Comparison of ENCODE assay signal across 17 cellular contexts in the genomic region with DNA sequence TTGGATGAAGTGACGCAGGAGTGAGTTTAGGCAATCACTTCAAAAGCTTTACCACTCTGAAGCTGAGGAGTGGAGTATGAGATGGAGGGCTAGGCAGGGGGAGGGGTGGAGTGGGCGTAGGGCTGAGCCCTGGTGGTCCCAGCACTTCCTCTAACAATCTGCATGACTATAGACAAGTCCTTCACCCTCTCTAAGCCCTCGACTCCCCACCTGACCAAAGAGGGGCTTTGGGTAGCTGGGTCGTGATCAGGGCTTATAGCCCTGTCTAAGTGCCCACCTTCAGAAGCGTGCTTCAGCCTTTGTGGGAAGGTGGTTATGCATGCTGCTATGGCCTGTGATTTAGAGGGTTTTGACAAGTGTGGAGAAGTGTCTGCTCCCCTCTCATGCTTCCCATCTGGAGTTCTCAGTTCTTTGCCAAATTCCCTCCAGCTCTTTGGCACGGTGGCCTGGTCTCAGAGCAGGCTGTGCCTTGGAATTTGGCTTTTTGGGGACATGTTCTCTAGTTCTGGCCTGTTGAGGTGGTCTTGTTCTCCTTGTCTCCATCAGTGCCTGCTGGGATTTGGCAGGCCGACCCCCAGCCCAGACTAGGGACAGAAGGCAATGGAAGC. TPM values are rescaled to one million over a fixed set of nuclear protein-coding genes. Genes with fewer than 3 reads are reported as not detected.
DNase-seq lines count a peak whose midpoint lies in the region; ATAC-seq and TF ChIP-seq lines count a peak whose summit lies in the region.
"Had no signal": no experiment of that assay in that cellular context is flagged by ENCODE, and none has a peak within 500 bp of the region (broad histone marks: within the 10 kb centered on the region; RNA-seq: fewer than 3 reads in every experiment).

No MANE protein-coding gene starts in this region.

- no peak overlapping the region for H2BK120ac ChIP-seq in mesenchymal stem cell (ENCODE audit: low read depth, low read length)

- no peak overlapping the region for H3K27ac Mint-ChIP-seq in natural killer cell treated with Interleukin-12 subunit alpha and Interleukin-12 subunit beta and Interleukin-15 and Interleukin-18, amount 100 ng/mL, for 72 hours
- H3K27ac Mint-ChIP-seq in natural killer cell (no peak overlapping the region), WTC11 (no peak overlapping the region)

- no peak overlapping the region for H3K4me2 ChIP-seq in mesenchymal stem cell (ENCODE audit: low read length, poor library complexity, severe bottlenecking)
- H3K4me2 ChIP-seq: A549 had no signal

- H4K8ac ChIP-seq in mesenchymal stem cell (ENCODE audit: low read length): no peak overlapping the region

- peak overlapping the region; percentile 55 for H4K91ac ChIP-seq in mesenchymal stem cell (ENCODE audit: low read length)

- H3K27me3 Mint-ChIP-seq in natural killer cell treated with Interleukin-12 subunit alpha and Interleukin-12 subunit beta and Interleukin-15 and Interleukin-18, amount 100 ng/mL, for 72 hours: peaks cover 0 to 2% of the 10 kb centered on the region in 2 donors
- H3K27me3 Mint-ChIP-seq in natural killer cell (ENCODE audit: low read depth in 2 of 2) (no peaks in the 10 kb centered on the region), WTC11 (ENCODE audit: low read depth) (no peaks in the 10 kb centered on the region)

- intact Hi-C loops in natural killer cell (cut with micrococcal nuclease): no loop called here

- no peak overlapping the region for H3K14ac ChIP-seq in mesenchymal stem cell (ENCODE audit: low read length in 2 of 2)

- no peak overlapping the region for H2BK15ac ChIP-seq in mesenchymal stem cell (ENCODE audit: low read depth, poor library complexity, severe bottlenecking)

- H3K9ac ChIP-seq in mesenchymal stem cell (ENCODE audit: low read length): no peak overlapping the region

- 97% methylated on average over 5 of the region's 7 CpGs for WGBS in mesenchymal stem cell

- no peaks in the 10 kb centered on the region for H3K36me3 ChIP-seq in mesenchymal stem cell (ENCODE audit: control insufficient read depth in 1 of 2, insufficient read depth in 2 of 2, low read depth in 1 of 2, low read length in 2 of 2)
- H3K36me3 ChIP-seq: MG63, Peyer's patch had no signal

- no peaks in the 10 kb centered on the region for H3K9me3 ChIP-seq in mesenchymal stem cell (ENCODE audit: control insufficient read depth, low read length)
- H3K9me3 ChIP-seq: A549, MG63, Peyer's patch had no signal

- no peak overlapping the region for H3K4me3 ChIP-seq in mesenchymal stem cell (ENCODE audit: insufficient read depth in 1 of 2, low read depth in 1 of 2, low read length in 2 of 2)
- H3K4me3 ChIP-seq: A549, MG63, Peyer's patch had no signal

- TF ChIP-seq CTCF in natural killer cell (IDR thresholded peaks at IDR 0.05): no peak
- TF ChIP-seq CTCF in WTC11 (IDR thresholded peaks at IDR 0.05): no peak

- H3K27ac ChIP-seq in mesenchymal stem cell (ENCODE audit: low read length, poor library complexity, severe bottlenecking): no peak overlapping the region
- H3K27ac ChIP-seq: A549, Peyer's patch had no signal

- no peaks in the 10 kb centered on the region for H3K36me3 Mint-ChIP-seq in natural killer cell treated with Interleukin-12 subunit alpha and Interleukin-12 subunit beta and Interleukin-15 and Interleukin-18, amount 100 ng/mL, for 72 hours
- no peaks in the 10 kb centered on the region for H3K36me3 Mint-ChIP-seq in natural killer cell
- no peaks in the 10 kb centered on the region for H3K36me3 Mint-ChIP-seq in WTC11
- H3K36me3 Mint-ChIP-seq: CD4-positive, CD25-positive, alpha-beta regulatory T cell had no signal

- no peaks in the 10 kb centered on the region for H3K9me3 Mint-ChIP-seq in natural killer cell treated with Interleukin-12 subunit alpha and Interleukin-12 subunit beta and Interleukin-15 and Interleukin-18, amount 100 ng/mL, for 72 hours
- H3K9me3 Mint-ChIP-seq in natural killer cell: no peaks in the 10 kb centered on the region
- peaks cover 4% of the 10 kb centered on the region for H3K9me3 Mint-ChIP-seq in WTC11

- no peaks in the 10 kb centered on the region for H3K4me1 Mint-ChIP-seq in natural killer cell treated with Interleukin-12 subunit alpha and Interleukin-12 subunit beta and Interleukin-15 and Interleukin-18, amount 100 ng/mL, for 72 hours (ENCODE audit: low read depth in 2 of 2)
- H3K4me1 Mint-ChIP-seq in natural killer cell (no peaks in the 10 kb centered on the region), WTC11 (peaks cover 8% of the 10 kb centered on the region)
- H3K4me1 Mint-ChIP-seq: CD4-positive, CD25-positive, alpha-beta regulatory T cell had no signal

- H3K4ac ChIP-seq in mesenchymal stem cell (ENCODE audit: low read depth in 1 of 2, low read length in 2 of 2): no peak overlapping the region

- peaks cover 0 to 6% of the 10 kb centered on the region in 2 experiments for H3K27me3 ChIP-seq in mesenchymal stem cell (ENCODE audit: control insufficient read depth in 1 of 2, insufficient read depth in 1 of 2, low read length in 2 of 2)
- H3K27me3 ChIP-seq: MG63, Peyer's patch had no signal

- peak overlapping the region in 1 of 2 experiments; percentile 54 for H2BK12ac ChIP-seq in mesenchymal stem cell (ENCODE audit: low read length in 2 of 2)

- no peak overlapping the region for H3K4me3 Mint-ChIP-seq in natural killer cell treated with Interleukin-12 subunit alpha and Interleukin-12 subunit beta and Interleukin-15 and Interleukin-18, amount 100 ng/mL, for 72 hours
- H3K4me3 Mint-ChIP-seq in natural killer cell: no peak overlapping the region
- no peak overlapping the region for H3K4me3 Mint-ChIP-seq in WTC11
- H3K4me3 Mint-ChIP-seq: CD4-positive, CD25-positive, alpha-beta regulatory T cell had no signal

- CTCF ChIA-PET in WTC11 (lab: Charles Lee): interaction anchor here (0.8 to 2.0 kb wide), 2 partner anchors 91 to 131 kb away, joined by 3 to 5 read pairs; no protein-coding TSS in a partner anchor

- no peak overlapping the region for H2BK5ac ChIP-seq in mesenchymal stem cell (ENCODE audit: low read depth, low read length, poor library complexity, severe bottlenecking)

- DNase-seq in natural killer cell treated with Interleukin-12 subunit alpha and Interleukin-12 subunit beta and Interleukin-15 and Interleukin-18, amount 100 ng/mL, for 72 hours (ENCODE audit: low spot score): no peak
- no peak for DNase-seq in natural killer cell
- DNase-seq in WTC11 (ENCODE audit: low spot score): no peak
- DNase-seq in mesenchymal stem cell: no peak
- no peak for DNase-seq in SHP77 (lab: John Stamatoyannopoulos, UW)
- no peak for DNase-seq in stimulated activated CD4-positive, alpha-beta T cell treated with anti-CD3 and anti-CD28 coated beads, Interleukin-4, amount 100 ng/mL, for 1 hour
- DNase-seq: Calu3; CD4-positive, CD25-positive, alpha-beta regulatory T cell; MG63; NCI-H1105; NCI-H187 treated with DMSO at 0.1 percent for 48 hours; Peyer's patch had no signal

- peak overlapping the region in 1 of 2 experiments; percentile 3 for H3K18ac ChIP-seq in mesenchymal stem cell (ENCODE audit: low read depth in 1 of 2, low read length in 2 of 2)

- H2AFZ ChIP-seq in mesenchymal stem cell (ENCODE audit: low read depth, low read length): no peak overlapping the region

- H3K79me1 ChIP-seq in mesenchymal stem cell (replicated peaks; ENCODE audit: low read length, poor library complexity, severe bottlenecking): no peaks in the 10 kb centered on the region

- POLR2A ChIA-PET in WTC11 (lab: Charles Lee): no interaction called here

- no peak overlapping the region for H2AK5ac ChIP-seq in mesenchymal stem cell (ENCODE audit: low read length, severe bottlenecking)

- no peak overlapping the region for H3K23ac ChIP-seq in mesenchymal stem cell (ENCODE audit: low read length in 2 of 2)

- H3K4me1 ChIP-seq in mesenchymal stem cell (ENCODE audit: control insufficient read depth, insufficient read depth, low read depth, low read length): no peaks in the 10 kb centered on the region
- H3K4me1 ChIP-seq: Peyer's patch had no signal

- peak; percentile 31 to 48 for ATAC-seq in natural killer cell treated with Interleukin-12 subunit alpha and Interleukin-12 subunit beta and Interleukin-15 and Interleukin-18, amount 100 ng/mL, for 72 hours
- no peak for ATAC-seq in natural killer cell
- ATAC-seq in WTC11: peak; percentile 62
- no peak for ATAC-seq in HG02938 (IDR thresholded peaks at IDR 0.05; ENCODE audit: unreplicated experiment)
- no peak for ATAC-seq in GM21515 (IDR thresholded peaks at IDR 0.05; ENCODE audit: unreplicated experiment)
- ATAC-seq: A549, HepG2 had no signal

TF ChIP-seq in WTC11, 78 proteins besides CTCF, POLR2A, EP300 and RAD21 (continues in another document):
- TF ChIP-seq AR (CRISPR knock-in tag; IDR thresholded peaks at IDR 0.05): no peak
- TF ChIP-seq OVOL2 (CRISPR knock-in tag; IDR thresholded peaks at IDR 0.05; ENCODE audit: borderline replicate concordance): no peak
- TF ChIP-seq MXD4 (CRISPR knock-in tag; IDR thresholded peaks at IDR 0.05; ENCODE audit: borderline replicate concordance): no peak

RNA-seq across cellular contexts. Expression of gene ACTBL2, which starts 53.0 kb away (rescaled TPM):
- total RNA-seq in natural killer cell treated with Interleukin-12 subunit alpha and Interleukin-12 subunit beta and Interleukin-15 and Interleukin-18, amount 100 ng/mL, for 72 hours: not detected
- total RNA-seq in natural killer cell (not detected), WTC11 (2021) (not detected in 3 replicates)
- 0.23 TPM for polyA plus RNA-seq in mesenchymal stem cell (2013, experiment 1 of 2)
- polyA plus RNA-seq in mesenchymal stem cell (2013, experiment 2 of 2): 0.16 TPM
- total RNA-seq: CD4-positive, CD25-positive, alpha-beta regulatory T cell; HepG2; NCI-H460; Peyer's patch had no signal
- polyA plus RNA-seq: CD4-positive, CD25-positive, alpha-beta regulatory T cell; HepG2 had no signal

Comparison
In these comparisons a context has a peak if more than half of its experiments do, and no peak if none do; other contexts are left out.
1. ATAC-seq: peak in natural killer cell treated with Interleukin-12 subunit alpha and Interleukin-12 subunit beta and Interleukin-15 and Interleukin-18, amount 100 ng/mL, for 72 hours (2 of 2) and WTC11 (single experiment); none in natural killer cell (0 of 3), HG02938 (single experiment) and GM21515 (single experiment).